In the genomic region with DNA sequence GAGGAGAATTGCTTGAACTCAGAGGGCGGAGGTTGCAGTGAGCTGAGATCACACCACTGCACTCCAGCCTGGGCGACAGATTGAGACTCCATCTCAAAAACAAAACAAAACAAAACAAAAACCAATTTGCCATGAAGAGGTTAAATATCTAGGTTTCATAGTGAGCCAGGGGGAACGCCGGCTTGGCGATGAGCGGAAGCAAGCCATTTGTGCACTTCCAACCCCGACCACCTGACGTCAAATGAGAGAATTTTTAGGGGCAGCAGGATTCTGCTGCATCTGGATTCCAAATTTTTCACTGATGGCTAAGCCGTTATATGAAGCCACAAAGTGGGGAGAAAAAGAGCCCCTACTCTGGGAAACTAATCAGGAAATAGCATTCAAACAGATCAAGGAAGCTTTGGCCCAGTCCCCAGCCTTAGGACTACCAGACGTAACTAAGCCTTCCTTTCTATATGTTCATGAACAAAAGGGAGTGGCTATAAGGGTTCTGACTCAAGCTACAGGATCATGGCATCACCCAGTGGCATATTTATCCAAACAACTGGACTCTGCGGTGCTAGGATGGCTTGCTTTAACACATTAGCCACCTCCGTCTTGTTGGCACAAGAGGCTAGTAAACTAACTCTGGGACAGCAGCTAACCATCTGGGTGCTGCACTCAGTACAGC, we compare ENCODE assay signal across 20 cellular contexts. TPM values are rescaled to one million over a fixed set of nuclear protein-coding genes. Genes with fewer than 3 reads are reported as not detected.
DNase-seq lines count a peak whose midpoint lies in the region; ATAC-seq, FAIRE-seq and TF ChIP-seq lines count a peak whose summit lies in the region.
"Had no signal": no experiment of that assay in that cellular context is flagged by ENCODE, and none has a peak within 500 bp of the region (broad histone marks: within the 10 kb centered on the region; RNA-seq: fewer than 3 reads in every experiment).

No MANE protein-coding gene starts in this region.

- no peak overlapping the region for H3K27ac Mint-ChIP-seq in HFFc6
- H3K27ac Mint-ChIP-seq: IgD-negative memory B cell had no signal

- no peaks in the 10 kb centered on the region for H3K27me3 ChIP-seq in bronchial epithelial cell (ENCODE audit: control insufficient read depth, insufficient read depth, low read length)
- H3K27me3 ChIP-seq in sigmoid colon, result no peaks in the 10 kb centered on the region
- H3K27me3 ChIP-seq: BLaER1 had no signal

- H3K36me3 ChIP-seq in bronchial epithelial cell (ENCODE audit: control insufficient read depth, insufficient read depth, low read length) (no peaks in the 10 kb centered on the region), sigmoid colon (no peaks in the 10 kb centered on the region)
- H3K36me3 ChIP-seq: BLaER1 had no signal

- intact Hi-C loops in sigmoid colon (cut with DNase I), result no loop called here

- FAIRE-seq in bronchial epithelial cell (lab: Jason Lieb, UNC), result no peak

- H3K9me3 Mint-ChIP-seq in HFFc6, result no peaks in the 10 kb centered on the region
- H3K9me3 Mint-ChIP-seq: IgD-negative memory B cell had no signal

- no peak overlapping the region for H3K4me3 Mint-ChIP-seq in HFFc6
- H3K4me3 Mint-ChIP-seq: IgD-negative memory B cell had no signal

- no peaks in the 10 kb centered on the region for H3K9me3 ChIP-seq in sigmoid colon
- H3K9me3 ChIP-seq: BLaER1 had no signal

- H3K4me1 ChIP-seq in sigmoid colon, result peaks cover 0 to 15% (median 9%) of the 10 kb centered on the region in 4 donors

- ATAC-seq in GM21526 (IDR thresholded peaks at IDR 0.05; ENCODE audit: low FRiP score, unreplicated experiment), result no peak
- ATAC-seq: HCT116, SK-N-SH treated with all-trans-retinoic acid at 6 μM for 48 hours had no signal

- TF ChIP-seq CTCF in HFFc6 (IDR thresholded peaks at IDR 0.05) (no peak), bronchial epithelial cell (IDR thresholded peaks at IDR 0.05; ENCODE audit: insufficient read depth, low read length, severe bottlenecking) (no peak), sigmoid colon (IDR thresholded peaks at IDR 0.05) (no peak)

- WGBS in sigmoid colon, 2 donors, result 79 to 85% methylated on average over 12 of the region's 12 CpGs

- no peak overlapping the region for H3K27ac ChIP-seq in sigmoid colon
- H3K27ac ChIP-seq: BLaER1, PC-9 had no signal

- TF ChIP-seq POLR2A in sigmoid colon (IDR thresholded peaks at IDR 0.05), result no peak

- no peak for TF ChIP-seq EP300 in sigmoid colon (IDR thresholded peaks at IDR 0.05)

- DNase-seq in EH (ENCODE audit: low read depth), result peak; percentile 52
- DNase-seq in HFFc6, result peak; percentile 18
- DNase-seq in bronchial epithelial cell (ENCODE audit: low read depth), result peak; percentile 46
- peak; percentile 15 for DNase-seq in sigmoid colon
- no peak for DNase-seq in NOMO-1 treated with DMSO at 0.1 percent for 48 hours (lab: John Stamatoyannopoulos, UW; ENCODE audit: unreplicated experiment)
- DNase-seq in stimulated activated CD4-positive, alpha-beta T cell treated with anti-CD3 and anti-CD28 coated beads, Interleukin-4, amount 100 ng/mL, for 1 hour, result no peak
- DNase-seq: DMS 273 treated with DMSO at 0.1 percent for 48 hours; EL; NCI-H1417; NCI-H2029 treated with DMSO at 0.1 percent for 48 hours; NCI-H2227 treated with DMSO at 0.1 percent for 48 hours; NCI-H524 treated with DMSO at 0.1 percent for 48 hours; NK-92 treated with Interleukin-12 subunit alpha and Interleukin-12 subunit beta, amount 100 ng/mL, for 24 hours had no signal

- no peaks in the 10 kb centered on the region for H3K36me3 Mint-ChIP-seq in HFFc6 (ENCODE audit: low read depth)
- H3K36me3 Mint-ChIP-seq: IgD-negative memory B cell had no signal

- H3K4me3 ChIP-seq in bronchial epithelial cell (ENCODE audit: low read depth, low read length) (no peak overlapping the region), sigmoid colon (no peak overlapping the region)
- H3K4me3 ChIP-seq: BLaER1, PC-9 had no signal

- H3K27me3 Mint-ChIP-seq in HFFc6 (ENCODE audit: insufficient read depth), result peaks cover 17% of the 10 kb centered on the region
- H3K27me3 Mint-ChIP-seq: IgD-negative memory B cell had no signal

- H3K4me1 Mint-ChIP-seq in HFFc6 (ENCODE audit: low read depth), result peaks cover 26% of the 10 kb centered on the region

RNA-seq across cellular contexts. Expression of a gene that starts 12.9 kb away (rescaled TPM):
- 10 to 100 TPM in 3 of 6 experiments, 1 to 10 TPM in 3; 9.2 to 13.6 (median 10.0) TPM for total RNA-seq in HFFc6 (2021; fragmentation: NEBNext Ultra II Directional; extraction: Animal tissue kit (Norgen Biotek cat#: 25700))
- total RNA-seq in bronchial epithelial cell (74.2 and 100 TPM in 2 replicates), sigmoid colon (10 to 100 TPM; 20.1 to 22.1 (median 20.8) TPM)
- 10 to 100 TPM; 14.8 to 24.0 (median 15.6) TPM for polyA plus RNA-seq in sigmoid colon

RNA-seq across cellular contexts. Expression of a gene that starts 19.2 kb away (rescaled TPM):
- under 1 TPM; 0.50 to 0.99 (median 0.58) TPM for total RNA-seq in HFFc6 (2021; fragmentation: NEBNext Ultra II Directional; extraction: Animal tissue kit (Norgen Biotek cat#: 25700))
- total RNA-seq in bronchial epithelial cell (0.26 TPM in 1 of 2 replicates, not detected in the other), sigmoid colon (10 to 100 TPM in 3 of 4 donors, 1 to 10 TPM in 1; 7.6 to 38.8 (median 13.6) TPM)
- polyA plus RNA-seq in sigmoid colon, result 10 to 100 TPM in 1 of 3 donors, 1 to 10 TPM in 2; 6.2 to 22.2 (median 7.2) TPM
- total RNA-seq: HT-29 had no signal
- polyA plus RNA-seq: IgD-negative memory B cell had no signal

RNA-seq across cellular contexts. Expression of a gene that starts 36.6 kb away (rescaled TPM):
- 100 to 1,000 TPM; 176 to 254 (median 205) TPM for total RNA-seq in HFFc6 (2021; fragmentation: NEBNext Ultra II Directional; extraction: Animal tissue kit (Norgen Biotek cat#: 25700))
- total RNA-seq in bronchial epithelial cell (99.5 and 123 TPM in 2 replicates), sigmoid colon (100 to 1,000 TPM; 170 to 377 (median 267) TPM)
- polyA plus RNA-seq in sigmoid colon, result 100 to 1,000 TPM; 397 to 979 (median 712) TPM

Comparison
In these comparisons a context has a peak if more than half of its experiments do, and no peak if none do; other contexts are left out.
1. DNase-seq: peak in EH (single experiment), HFFc6 (single experiment), bronchial epithelial cell (single experiment) and sigmoid colon (single experiment); none in NOMO-1 treated with DMSO at 0.1 percent for 48 hours (single experiment) and stimulated activated CD4-positive, alpha-beta T cell treated with anti-CD3 and anti-CD28 coated beads, Interleukin-4, amount 100 ng/mL, for 1 hour (single experiment).